In genomic region chr1:234986750-234987414, GRCh38 we compare ENCODE assay signal across 9 cellular contexts.
DNase-seq lines count a peak whose midpoint lies in the region; ATAC-seq and TF ChIP-seq lines count a peak whose summit lies in the region.
"Had no signal": no experiment of that assay in that cellular context is flagged by ENCODE, and none has a peak within 500 bp of the region (broad histone marks: within the 10 kb centered on the region; RNA-seq: fewer than 3 reads in every experiment).

No MANE protein-coding gene starts in this region.

- peaks cover 48 to 71% of the 10 kb centered on the region in 2 donors for H3K4me1 Mint-ChIP-seq in natural killer cell treated with Interleukin-12 subunit alpha and Interleukin-12 subunit beta and Interleukin-15 and Interleukin-18, amount 100 ng/mL, for 72 hours (ENCODE audit: low read depth in 2 of 2)
- H3K4me1 Mint-ChIP-seq in natural killer cell: peaks cover 5 to 15% of the 10 kb centered on the region in 2 donors
- H3K4me1 Mint-ChIP-seq in dendritic cell treated with granulocyte-macrophage colony-stimulating factor and Interleukin-4, amounts not matched to agents 40 ng/mL and 50 ng/mL, for 4 days (ENCODE audit: low read depth): peaks cover 70% of the 10 kb centered on the region

- H3K36me3 ChIP-seq in mucosa of rectum (ENCODE audit: control insufficient read depth in 2 of 2, insufficient read depth in 2 of 2, low read length in 2 of 2): no peaks in the 10 kb centered on the region

- peak overlapping the region; percentile 75 to 79 for H3K27ac ChIP-seq in mucosa of rectum (ENCODE audit: low read depth in 2 of 2, low read length in 2 of 2)

- peak overlapping the region; percentile 20 to 23 for H3K9ac ChIP-seq in mucosa of rectum (ENCODE audit: low read depth in 1 of 2, low read length in 2 of 2)

- no peak overlapping the region for H3K4me3 ChIP-seq in mucosa of rectum (ENCODE audit: low read length in 2 of 2)

- peaks cover 16% of the 10 kb centered on the region for H3K36me3 Mint-ChIP-seq in natural killer cell treated with Interleukin-12 subunit alpha and Interleukin-12 subunit beta and Interleukin-15 and Interleukin-18, amount 100 ng/mL, for 72 hours
- H3K36me3 Mint-ChIP-seq in natural killer cell: no peaks in the 10 kb centered on the region
- H3K36me3 Mint-ChIP-seq in dendritic cell treated with granulocyte-macrophage colony-stimulating factor and Interleukin-4, amounts not matched to agents 40 ng/mL and 50 ng/mL, for 4 days (ENCODE audit: low read depth): no peaks in the 10 kb centered on the region

- in situ Hi-C loops in G401 (cut with HindIII; ENCODE audit: low sequenced_read_pairs): no loop called here

- intact Hi-C loops in natural killer cell (cut with micrococcal nuclease): no loop called here
- intact Hi-C loops in dendritic cell treated with granulocyte-macrophage colony-stimulating factor and Interleukin-4, amounts not matched to agents 40 ng/mL and 50 ng/mL, for 4 days (cut with micrococcal nuclease): no loop called here

- H3K9me3 Mint-ChIP-seq in natural killer cell treated with Interleukin-12 subunit alpha and Interleukin-12 subunit beta and Interleukin-15 and Interleukin-18, amount 100 ng/mL, for 72 hours: peaks cover 4% of the 10 kb centered on the region
- no peaks in the 10 kb centered on the region for H3K9me3 Mint-ChIP-seq in natural killer cell
- no peaks in the 10 kb centered on the region for H3K9me3 Mint-ChIP-seq in dendritic cell treated with granulocyte-macrophage colony-stimulating factor and Interleukin-4, amounts not matched to agents 40 ng/mL and 50 ng/mL, for 4 days

- H3K9me3 ChIP-seq in mucosa of rectum (ENCODE audit: control insufficient read depth in 2 of 2, low read length in 2 of 2): no peaks in the 10 kb centered on the region

- peaks cover 16 to 20% of the 10 kb centered on the region in 2 donors for H3K4me1 ChIP-seq in mucosa of rectum (ENCODE audit: control insufficient read depth in 2 of 2, insufficient read depth in 2 of 2, low read length in 2 of 2)

- peak overlapping the region; percentile 73 to 77 for H3K27ac Mint-ChIP-seq in natural killer cell treated with Interleukin-12 subunit alpha and Interleukin-12 subunit beta and Interleukin-15 and Interleukin-18, amount 100 ng/mL, for 72 hours
- H3K27ac Mint-ChIP-seq in natural killer cell: no peak overlapping the region
- H3K27ac Mint-ChIP-seq in dendritic cell treated with granulocyte-macrophage colony-stimulating factor and Interleukin-4, amounts not matched to agents 40 ng/mL and 50 ng/mL, for 4 days: peak overlapping the region; percentile 88

- DNase-seq in natural killer cell treated with Interleukin-12 subunit alpha and Interleukin-12 subunit beta and Interleukin-15 and Interleukin-18, amount 100 ng/mL, for 72 hours (ENCODE audit: low spot score): no peak
- DNase-seq in natural killer cell: no peak
- DNase-seq in G401 (ENCODE audit: low spot score): no peak
- DNase-seq in HT-29 (ENCODE audit: low spot score): no peak
- DNase-seq in NCI-H1105 treated with DMSO at 0.1 percent for 48 hours (lab: John Stamatoyannopoulos, UW): no peak
- DNase-seq: retina had no signal

- peak overlapping the region; percentile 56 for H3K4me3 Mint-ChIP-seq in natural killer cell treated with Interleukin-12 subunit alpha and Interleukin-12 subunit beta and Interleukin-15 and Interleukin-18, amount 100 ng/mL, for 72 hours
- H3K4me3 Mint-ChIP-seq in natural killer cell: no peak overlapping the region
- H3K4me3 Mint-ChIP-seq in dendritic cell treated with granulocyte-macrophage colony-stimulating factor and Interleukin-4, amounts not matched to agents 40 ng/mL and 50 ng/mL, for 4 days: no peak overlapping the region

- H3K27me3 Mint-ChIP-seq in natural killer cell treated with Interleukin-12 subunit alpha and Interleukin-12 subunit beta and Interleukin-15 and Interleukin-18, amount 100 ng/mL, for 72 hours: no peaks in the 10 kb centered on the region
- H3K27me3 Mint-ChIP-seq in natural killer cell (ENCODE audit: low read depth in 2 of 2): no peaks in the 10 kb centered on the region
- H3K27me3 Mint-ChIP-seq in dendritic cell treated with granulocyte-macrophage colony-stimulating factor and Interleukin-4, amounts not matched to agents 40 ng/mL and 50 ng/mL, for 4 days: no peaks in the 10 kb centered on the region

- no peaks in the 10 kb centered on the region for H3K27me3 ChIP-seq in mucosa of rectum (ENCODE audit: control insufficient read depth in 2 of 2, insufficient read depth in 2 of 2, low read length in 2 of 2)

- no peak for ATAC-seq in natural killer cell treated with Interleukin-12 subunit alpha and Interleukin-12 subunit beta and Interleukin-15 and Interleukin-18, amount 100 ng/mL, for 72 hours
- ATAC-seq in natural killer cell (no peak), GM21381 (IDR thresholded peaks at IDR 0.05; ENCODE audit: unreplicated experiment) (no peak)

- TF ChIP-seq CTCF in natural killer cell (IDR thresholded peaks at IDR 0.05): no peak

Comparison
In these comparisons a context has a peak if more than half of its experiments do, and no peak if none do; other contexts are left out.
1. H3K27ac Mint-ChIP-seq: peak in natural killer cell treated with Interleukin-12 subunit alpha and Interleukin-12 subunit beta and Interleukin-15 and Interleukin-18, amount 100 ng/mL, for 72 hours (2 of 2) and dendritic cell treated with granulocyte-macrophage colony-stimulating factor and Interleukin-4, amounts not matched to agents 40 ng/mL and 50 ng/mL, for 4 days (single experiment); none in natural killer cell (0 of 2).